In genomic region chr1:203368624-203369451, GRCh38 we compare ENCODE assay signal across 9 cellular contexts. TPM values are rescaled to one million over a fixed set of nuclear protein-coding genes. Genes with fewer than 3 reads are reported as not detected.
DNase-seq lines count a peak whose midpoint lies in the region; ATAC-seq and TF ChIP-seq lines count a peak whose summit lies in the region.
"Had no signal": no experiment of that assay in that cellular context is flagged by ENCODE, and none has a peak within 500 bp of the region (broad histone marks: within the 10 kb centered on the region; RNA-seq: fewer than 3 reads in every experiment).

No MANE protein-coding gene starts in this region.

- TF ChIP-seq CTCF in foreskin fibroblast (IDR thresholded peaks at IDR 0.05; ENCODE audit: low read depth, low read length) (peak; percentile 67), sigmoid colon (IDR thresholded peaks at IDR 0.05) (peak in 3 of 4 experiments; percentile 23 to 48 (median 38)), nephron progenitor cell (IDR thresholded peaks at IDR 0.05) (no peak)

- peak overlapping the region; percentile 46 to 55 (median 50) for H3K27ac ChIP-seq in sigmoid colon

- H3K9me3 ChIP-seq in sigmoid colon: no peaks in the 10 kb centered on the region

- peaks cover 33% of the 10 kb centered on the region for H3K27me3 Mint-ChIP-seq in nephron progenitor cell (ENCODE audit: low read depth, poor library complexity)

- TF ChIP-seq EP300 in sigmoid colon (IDR thresholded peaks at IDR 0.05): no peak

- no peaks in the 10 kb centered on the region for H3K27me3 ChIP-seq in sigmoid colon

- H3K4me3 ChIP-seq in foreskin fibroblast (ENCODE audit: low read depth in 1 of 2, low read length in 2 of 2) (no peak overlapping the region), sigmoid colon (no peak overlapping the region)

- no peaks in the 10 kb centered on the region for H3K36me3 Mint-ChIP-seq in nephron progenitor cell (ENCODE audit: low read depth)

- peaks cover 0 to 21% (median 14%) of the 10 kb centered on the region in 4 donors for H3K4me1 ChIP-seq in sigmoid colon

- peak; percentile 34 for DNase-seq in G401 (ENCODE audit: low spot score)
- DNase-seq in RPMI7951 (ENCODE audit: low read depth): peak; percentile 24
- DNase-seq in foreskin fibroblast: peak; percentile 87 to 94
- DNase-seq in sigmoid colon: peak; percentile 94
- DNase-seq in RKO (ENCODE audit: low spot score): no peak
- no peak for DNase-seq in activated CD4-positive, CD25-positive, alpha-beta regulatory T cell (lab: John Stamatoyannopoulos, UW)
- no peak for DNase-seq in nephron progenitor cell
- DNase-seq: activated naive CD4-positive, alpha-beta T cell treated with anti-CD3 and anti-CD28 coated beads, Interleukin-2, amount 50 U/mL, for 16 hours had no signal

- TF ChIP-seq POLR2A in sigmoid colon (IDR thresholded peaks at IDR 0.05): no peak

- ATAC-seq in HG03045 (IDR thresholded peaks at IDR 0.05; ENCODE audit: unreplicated experiment): no peak

- H3K4me1 Mint-ChIP-seq in nephron progenitor cell: peaks cover 50% of the 10 kb centered on the region

- no peak overlapping the region for H3K4me3 Mint-ChIP-seq in nephron progenitor cell

- H3K36me3 ChIP-seq in sigmoid colon: no peaks in the 10 kb centered on the region

- in situ Hi-C loops in G401 (cut with HindIII; ENCODE audit: low sequenced_read_pairs): loop anchor here (25.0 kb wide), 2 partner anchors 93 to 107 kb away; no protein-coding TSS in a partner anchor

- WGBS in sigmoid colon, 2 donors: 79 to 81% methylated on average over 6 of the region's 6 CpGs

- H3K9me3 Mint-ChIP-seq in nephron progenitor cell: no peaks in the 10 kb centered on the region

- intact Hi-C loops in sigmoid colon (cut with DNase I): loop anchor here (1.0 to 2.0 kb wide), 2 partner anchors 72 to 112 kb away; no protein-coding TSS in a partner anchor

- H3K27ac Mint-ChIP-seq in nephron progenitor cell: no peak overlapping the region

RNA-seq across cellular contexts. Expression of gene FMOD, which starts 17.9 kb away (rescaled TPM):
- not detected in 2 replicates for total RNA-seq in G401 (2014; rRNA removed; shearing (Covaris generic))
- total RNA-seq in RPMI7951 (2014; rRNA removed; shearing (Covaris generic)): not detected in 2 replicates
- total RNA-seq in sigmoid colon: 10 to 100 TPM; 32.9 to 64.5 (median 40.4) TPM
- 10 to 100 TPM in 2 of 3 donors, 1 to 10 TPM in 1; 9.5 to 30.6 (median 17.5) TPM for polyA plus RNA-seq in sigmoid colon

Comparison
In these comparisons a context has a peak if more than half of its experiments do, and no peak if none do; other contexts are left out.
1. DNase-seq: peak in G401 (single experiment), RPMI7951 (single experiment), foreskin fibroblast (2 of 2) and sigmoid colon (single experiment); none in RKO (single experiment), activated CD4-positive, CD25-positive, alpha-beta regulatory T cell (0 of 4) and nephron progenitor cell (single experiment).
2. RNA of gene FMOD, which starts 17.9 kb away (total RNA-seq): 32.9 to 64.5 TPM in sigmoid colon; not detected in G401 and not detected in RPMI7951; every median in the first group is over 10 times any median in the second.